ENCODE assay signal across 19 cellular contexts in the genomic region with DNA sequence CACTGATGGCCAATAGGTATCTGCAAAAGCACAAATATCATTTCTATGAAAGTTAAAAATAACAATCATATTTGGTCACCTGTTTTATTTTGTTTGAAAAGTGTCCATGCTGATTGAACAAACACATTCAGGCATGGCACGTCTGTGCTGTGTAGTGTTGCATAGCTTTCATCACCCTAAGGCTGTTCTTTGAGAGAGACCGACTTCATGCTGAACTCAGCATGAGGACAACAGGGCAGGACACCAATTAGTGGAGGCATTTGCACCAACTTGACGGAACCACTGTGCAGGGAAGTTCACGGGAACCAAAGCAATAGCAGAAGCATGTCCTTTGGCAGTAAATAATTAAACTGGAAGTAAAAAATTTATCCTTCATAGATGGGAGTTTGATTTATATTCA.
A peak's percentile ranks its signal among the peaks of the same experiment; 100 is the strongest.
DNase-seq lines count a peak whose midpoint lies in the region; ATAC-seq and TF ChIP-seq lines count a peak whose summit lies in the region.
"Had no signal": no experiment of that assay in that cellular context is flagged by ENCODE, and none has a peak within 500 bp of the region (broad histone marks: within the 10 kb centered on the region; RNA-seq: fewer than 3 reads in every experiment).

No MANE protein-coding gene starts in this region.

- TF ChIP-seq CTCF in choroid plexus epithelial cell (conservative IDR thresholded peaks at IDR 0.05; ENCODE audit: low read depth, low read length), result no peak
- no peak for TF ChIP-seq CTCF in endodermal cell (conservative IDR thresholded peaks at IDR 0.05)

- peak; percentile 23 for DNase-seq in Ammon's horn (ENCODE audit: low spot score)
- peak; percentile 7 for DNase-seq in COR-L47 (lab: John Stamatoyannopoulos, UW)
- DNase-seq in choroid plexus epithelial cell (ENCODE audit: low read depth), result peak; percentile 34
- DNase-seq in right cardiac atrium, result peak in 2 of 3 donors; percentile 33 to 39
- no peak for DNase-seq in endodermal cell
- no peak for DNase-seq in ACHN
- DNase-seq: Calu3; CD4-positive, alpha-beta T cell; DMS79; MV-4-11; NCI-H1436; NCI-H2107; NCI-H2227 treated with DMSO at 0.1 percent for 48 hours; NCI-H524; NK-92 treated with Interleukin-12 subunit alpha and Interleukin-12 subunit beta, amount 100 ng/mL, for 24 hours had no signal

- 32% methylated on average over 4 of the region's 4 CpGs for WGBS in right cardiac atrium
- WGBS in endodermal cell (ENCODE audit: insufficient coverage in 1 of 2, insufficient read length in 1 of 2), 2 experiments, result 68 to 90% methylated on average over 2 to 4 of the region's 4 CpGs

- no peak overlapping the region for H3K9ac ChIP-seq in endodermal cell (ENCODE audit: extremely low read depth, low read length, poor library complexity, severe bottlenecking)

- no peaks in the 10 kb centered on the region for H3K4me1 ChIP-seq in right cardiac atrium (ENCODE audit: control insufficient read depth, insufficient read depth, low read length)
- H3K4me1 ChIP-seq in endodermal cell (ENCODE audit: control insufficient read depth, insufficient read depth, low read length), result peaks cover 15% of the 10 kb centered on the region

- no peaks in the 10 kb centered on the region for H3K36me3 ChIP-seq in endodermal cell (ENCODE audit: control insufficient read depth, insufficient read depth, low read length)

- peaks cover 5% of the 10 kb centered on the region for H3K9me3 Mint-ChIP-seq in endodermal cell
- H3K9me3 Mint-ChIP-seq: CD4-positive, alpha-beta T cell had no signal

- no peak overlapping the region for H3K4me3 ChIP-seq in choroid plexus epithelial cell (ENCODE audit: low read depth, low read length)
- H3K4me3 ChIP-seq in right cardiac atrium (ENCODE audit: low read length), result no peak overlapping the region
- no peak overlapping the region for H3K4me3 ChIP-seq in endodermal cell (ENCODE audit: low read length)
- H3K4me3 ChIP-seq: K562 had no signal

- intact Hi-C loops in right cardiac atrium (cut with DNase I), result no loop called here

- peak; percentile 91 to 94 for ATAC-seq in right cardiac atrium
- ATAC-seq in HG02763 (IDR thresholded peaks at IDR 0.05; ENCODE audit: unreplicated experiment), result no peak
- ATAC-seq: HCT116, K562 had no signal

- H3K27ac ChIP-seq in right cardiac atrium (ENCODE audit: low read length) (peak overlapping the region; percentile 68), endodermal cell (ENCODE audit: low read depth, low read length) (no peak overlapping the region)

- H3K4me1 Mint-ChIP-seq in endodermal cell, result peaks cover 26% of the 10 kb centered on the region
- H3K4me1 Mint-ChIP-seq: B cell had no signal

- no peaks in the 10 kb centered on the region for H3K27me3 ChIP-seq in right cardiac atrium (ENCODE audit: control insufficient read depth, insufficient read depth)
- no peaks in the 10 kb centered on the region for H3K27me3 ChIP-seq in endodermal cell (ENCODE audit: control insufficient read depth, insufficient read depth, low read length, poor library complexity, severe bottlenecking)

- H3K27me3 Mint-ChIP-seq in endodermal cell (ENCODE audit: insufficient read depth), result no peaks in the 10 kb centered on the region
- H3K27me3 Mint-ChIP-seq: B cell; CD4-positive, alpha-beta T cell had no signal

- in situ Hi-C loops in ACHN (cut with HindIII; ENCODE audit: low pct_ligation_motif_present, low pct_unique_long_range_greater_than_20kb, low sequenced_read_pairs), result no loop called here

- H3K4me3 Mint-ChIP-seq in endodermal cell, result no peak overlapping the region
- H3K4me3 Mint-ChIP-seq: B cell; CD4-positive, alpha-beta T cell had no signal

- H3K36me3 Mint-ChIP-seq in endodermal cell (ENCODE audit: low read depth), result peaks cover 3% of the 10 kb centered on the region

- H3K27ac Mint-ChIP-seq in endodermal cell, result no peak overlapping the region
- H3K27ac Mint-ChIP-seq: B cell; CD4-positive, alpha-beta T cell had no signal

- H3K9me3 ChIP-seq in right cardiac atrium (ENCODE audit: control insufficient read depth, low read length) (no peaks in the 10 kb centered on the region), endodermal cell (ENCODE audit: control insufficient read depth, low read length) (no peaks in the 10 kb centered on the region)

Comparison
In these comparisons a context has a peak if more than half of its experiments do, and no peak if none do; other contexts are left out.
1. DNase-seq: peak in Ammon's horn (single experiment), COR-L47 (single experiment), choroid plexus epithelial cell (single experiment) and right cardiac atrium (2 of 3); none in endodermal cell (single experiment) and ACHN (single experiment).